Comparison of ENCODE assay signal across 19 cellular contexts in the genomic region with DNA sequence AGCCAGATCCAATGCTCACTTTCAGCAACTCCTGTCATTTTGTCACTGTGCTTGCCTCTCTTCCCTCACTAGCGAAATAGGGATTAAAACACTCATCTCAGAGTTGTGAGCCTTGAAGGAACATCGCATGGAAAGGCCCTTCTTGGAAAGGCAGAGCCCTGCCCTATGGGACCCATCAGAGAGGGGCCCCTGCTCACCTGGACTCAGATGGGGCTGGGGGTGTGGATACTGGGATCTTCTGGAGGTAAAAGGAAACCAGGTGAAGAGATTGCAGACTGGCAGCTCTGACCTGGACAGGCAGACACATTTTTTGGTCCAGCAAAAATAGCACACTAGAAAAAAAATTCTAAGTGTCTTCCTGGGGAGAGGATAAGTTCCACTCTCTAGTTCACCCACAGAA. TPM values are rescaled to one million over a fixed set of nuclear protein-coding genes. Genes with fewer than 3 reads are reported as not detected.
"Had no signal": no experiment of that assay in that cellular context is flagged by ENCODE, and none has a peak within 500 bp of the region (broad histone marks: within the 10 kb centered on the region; RNA-seq: fewer than 3 reads in every experiment).

No MANE protein-coding gene starts in this region.

- H3K27me3 ChIP-seq: breast epithelium, ovary, upper lobe of left lung had no signal

- H3K9me3 Mint-ChIP-seq: effector memory CD8-positive, alpha-beta T cell had no signal

- H3K9me3 ChIP-seq: ovary had no signal

- H3K4me3 ChIP-seq: breast epithelium, ovary, upper lobe of left lung had no signal

- H3K36me3 ChIP-seq: breast epithelium, ovary, upper lobe of left lung had no signal

- H3K27ac ChIP-seq: epithelial cell of prostate, ovary had no signal

- ATAC-seq: effector memory CD8-positive, alpha-beta T cell; stimulated activated naive CD8-positive, alpha-beta T cell treated with anti-CD3 and anti-CD28 coated beads, Interleukin-15, Interleukin-2, amounts not matched to agents 100 U/mL and 50 U/mL, for 24 hours had no signal

- H3K27ac Mint-ChIP-seq: effector memory CD8-positive, alpha-beta T cell; nephron progenitor cell had no signal

- DNase-seq: activated CD4-positive, alpha-beta T cell treated with anti-CD3 and anti-CD28 coated beads, Interleukin-2, amount 50 U/mL, for 1 hour; activated CD8-positive, alpha-beta memory T cell treated with anti-CD3 and anti-CD28 coated beads for 24 hours; aorta; cerebellar nuclear complex; dermis blood vessel endothelial cell; effector memory CD8-positive, alpha-beta T cell; foreskin melanocyte; mesendoderm; nephron progenitor cell; stimulated activated CD4-positive, alpha-beta T cell treated with anti-CD3 and anti-CD28 coated beads, Interleukin-15, amount 100 ng/mL, for 24 hours; stimulated activated CD4-positive, alpha-beta T cell treated with anti-CD3 and anti-CD28 coated beads, Interleukin-4, amount 100 ng/mL, for 1 hour; stimulated activated naive CD8-positive, alpha-beta T cell treated with anti-CD3 and anti-CD28 coated beads, Interleukin-15, Interleukin-2, amounts not matched to agents 100 U/mL and 50 U/mL, for 24 hours; upper lobe of left lung had no signal

- H3K4me3 Mint-ChIP-seq: effector memory CD8-positive, alpha-beta T cell; nephron progenitor cell had no signal

RNA-seq across cellular contexts. Expression of a gene that starts 54.2 kb away (rescaled TPM):
- total RNA-seq: aorta; dermis blood vessel endothelial cell; fibroblast of lung; skeletal muscle tissue; T-helper 2 cell treated with Interferon-gamma antibody and Interleukin-4, amounts not matched to agents 100 ng/mL and 5 ng/mL, for 36 hours had no signal
